ENCODE assay signal across 1 cellular context in genomic region chr17:72717276-72717675, GRCh38.
TF ChIP-seq lines count a peak whose summit lies in the region.

No MANE protein-coding gene starts in this region.

TF ChIP-seq in IMR-90, 13 proteins besides CTCF, POLR2A, EP300 and RAD21 (continued from another document):
- TF ChIP-seq NFE2L2 (IDR thresholded peaks at IDR 0.05; ENCODE audit: low read depth, low read length) (no peak), MXI1 (IDR thresholded peaks at IDR 0.05; ENCODE audit: borderline replicate concordance, low read depth, low read length) (no peak), FOS (IDR thresholded peaks at IDR 0.05; ENCODE audit: low read depth, low read length) (no peak), MAZ (IDR thresholded peaks at IDR 0.05; ENCODE audit: borderline replicate concordance, low read depth, low read length) (no peak), MAFK (IDR thresholded peaks at IDR 0.05; ENCODE audit: low read depth, low read length) (no peak)
